ENCODE assay signal across 4 cellular contexts in the genomic region with DNA sequence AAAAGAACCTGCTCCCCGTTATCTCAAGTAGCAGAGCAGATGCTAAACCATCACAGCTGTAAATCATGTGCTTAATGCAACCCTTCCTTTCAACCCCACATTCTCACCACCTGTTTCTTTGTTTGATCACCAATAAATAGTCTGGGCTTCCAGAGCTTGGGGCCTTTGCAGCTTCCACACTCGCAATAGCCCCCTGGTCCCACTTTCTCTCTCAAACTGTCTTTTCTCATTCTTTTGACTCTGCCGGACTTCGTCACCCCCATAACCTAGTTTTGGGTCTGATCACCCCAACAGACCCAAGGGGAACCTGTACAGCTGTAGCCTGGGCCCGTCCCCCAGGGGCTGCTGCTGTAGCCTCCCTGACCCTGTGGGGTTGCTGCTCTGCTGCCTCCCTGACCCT. TPM values are rescaled to one million over a fixed set of nuclear protein-coding genes. Genes with fewer than 3 reads are reported as not detected.
"Had no signal": no experiment of that assay in that cellular context is flagged by ENCODE, and none has a peak within 500 bp of the region (broad histone marks: within the 10 kb centered on the region; RNA-seq: fewer than 3 reads in every experiment).

No MANE protein-coding gene starts in this region.

RNA-seq across cellular contexts. Expression of gene GALR1, which starts 10.4 kb away (rescaled TPM):
- total RNA-seq: HT-29, MCF 10A, NCI-H460, SJSA1 had no signal
